ENCODE assay signal across 8 cellular contexts in genomic region chr7:128166603-128167315, GRCh38.
DNase-seq lines count a peak whose midpoint lies in the region; ATAC-seq and TF ChIP-seq lines count a peak whose summit lies in the region.

No MANE protein-coding gene starts in this region.

- ATAC-seq in natural killer cell = peak in 1 of 3 donors; percentile 11
- ATAC-seq in HG03460 (IDR thresholded peaks at IDR 0.05; ENCODE audit: unreplicated experiment) = no peak

- peak overlapping the region; percentile 46 for H3K4me3 ChIP-seq in effector memory CD4-positive, alpha-beta T cell (ENCODE audit: insufficient read depth, low read depth, low read length, poor library complexity, severe bottlenecking)

- H3K27me3 ChIP-seq in effector memory CD4-positive, alpha-beta T cell (replicated peaks; ENCODE audit: control insufficient read depth, insufficient read depth, low read length, poor library complexity, severe bottlenecking) = peaks cover 37% of the 10 kb centered on the region

- H3K27ac ChIP-seq in effector memory CD4-positive, alpha-beta T cell (ENCODE audit: insufficient read depth, low read length, poor library complexity, severe bottlenecking) = no peak overlapping the region

- peak overlapping the region; percentile 81 for H3K4me3 Mint-ChIP-seq in natural killer cell

- no peaks in the 10 kb centered on the region for H3K36me3 Mint-ChIP-seq in natural killer cell

- peak; percentile 6 for DNase-seq in DMS153 (lab: John Stamatoyannopoulos, UW)
- no peak for DNase-seq in DMS153 treated with DMSO at 0.1 percent for 48 hours (lab: John Stamatoyannopoulos, UW; ENCODE audit: unreplicated experiment)
- DNase-seq in NCI-H748 treated with DMSO at 0.1 percent for 48 hours (lab: John Stamatoyannopoulos, UW) = peak; percentile 44
- no peak for DNase-seq in effector memory CD4-positive, alpha-beta T cell
- no peak for DNase-seq in natural killer cell
- DNase-seq in OCI-M2 (lab: John Stamatoyannopoulos, UW; ENCODE audit: unreplicated experiment) = no peak
- no peak for DNase-seq in effector CD8-positive, alpha-beta T cell (lab: John Stamatoyannopoulos, UW)

- H3K27me3 Mint-ChIP-seq in natural killer cell (ENCODE audit: low read depth in 2 of 2) = peaks cover 54 to 70% of the 10 kb centered on the region in 2 donors

- H3K27ac Mint-ChIP-seq in natural killer cell = no peak overlapping the region

- H3K4me1 ChIP-seq in effector memory CD4-positive, alpha-beta T cell (ENCODE audit: control insufficient read depth, insufficient read depth, low read length, poor library complexity, severe bottlenecking) = peaks cover 7% of the 10 kb centered on the region

- H3K9me3 Mint-ChIP-seq in natural killer cell = no peaks in the 10 kb centered on the region

- no peaks in the 10 kb centered on the region for H3K9me3 ChIP-seq in effector memory CD4-positive, alpha-beta T cell (ENCODE audit: control insufficient read depth, low read length)

- H3K36me3 ChIP-seq in effector memory CD4-positive, alpha-beta T cell (ENCODE audit: control insufficient read depth, insufficient read depth, low read length) = no peaks in the 10 kb centered on the region

- no peak for TF ChIP-seq CTCF in natural killer cell (IDR thresholded peaks at IDR 0.05)

- intact Hi-C loops in natural killer cell (cut with micrococcal nuclease) = no loop called here

- H3K4me1 Mint-ChIP-seq in natural killer cell = peaks cover 10 to 13% of the 10 kb centered on the region in 2 donors

Comparison
In these comparisons a context has a peak if more than half of its experiments do, and no peak if none do; other contexts are left out.
1. DNase-seq: peak in DMS153 (single experiment) and NCI-H748 treated with DMSO at 0.1 percent for 48 hours (single experiment); none in DMS153 treated with DMSO at 0.1 percent for 48 hours (single experiment), effector memory CD4-positive, alpha-beta T cell (0 of 3), natural killer cell (single experiment), OCI-M2 (single experiment) and effector CD8-positive, alpha-beta T cell (single experiment).